19 cellular contexts compared by ENCODE assay signal in genomic region chr17:55564077-55564476, GRCh38. TPM values are rescaled to one million over a fixed set of nuclear protein-coding genes. Genes with fewer than 3 reads are reported as not detected.
"Had no signal": no experiment of that assay in that cellular context is flagged by ENCODE, and none has a peak within 500 bp of the region (broad histone marks: within the 10 kb centered on the region; RNA-seq: fewer than 3 reads in every experiment).

No MANE protein-coding gene starts in this region.

- H3K36me3 Mint-ChIP-seq: activated naive CD4-positive, alpha-beta T cell treated with anti-CD3 and anti-CD28 coated beads, Interleukin-2, amount 10 ng/mL, durations not matched to agents 7 days and 5 days; T-cell had no signal

- H3K36me3 ChIP-seq: colonic mucosa, stomach, thyroid gland had no signal

- H3K9me3 Mint-ChIP-seq: activated naive CD4-positive, alpha-beta T cell treated with anti-CD3 and anti-CD28 coated beads, Interleukin-2, amount 10 ng/mL, durations not matched to agents 7 days and 5 days; activated T-helper 2 cell treated with anti-CD3 and anti-CD28 coated beads, Interferon-gamma antibody, Interleukin-2, Interleukin-4, amounts not matched to agents 10 μg/mL and 5 μg/mL and 100 μg/mL, durations not matched to agents 14 hours and 24 hours and 36 hours; T-cell had no signal

- H3K9me3 ChIP-seq: colonic mucosa, stomach, thyroid gland had no signal

- H3K4me3 ChIP-seq: colonic mucosa, stomach, thyroid gland had no signal

- DNase-seq: activated CD4-positive, CD25-positive, alpha-beta regulatory T cell treated with anti-CD3 and anti-CD28 coated beads, Interleukin-2, amount 50 U/mL, for 72 hours; activated naive CD4-positive, alpha-beta T cell treated with anti-CD3 and anti-CD28 coated beads, Interleukin-2, amount 10 ng/mL, durations not matched to agents 7 days and 5 days; central memory CD4-positive, alpha-beta T cell; colonic mucosa; foreskin keratinocyte; mesenchymal stem cell; stimulated activated CD4-positive, alpha-beta T cell treated with anti-CD3 and anti-CD28 coated beads, Interleukin-12 subunit alpha, Interleukin-12 subunit beta, amount 100 ng/mL, for 4 hours; stimulated activated CD4-positive, alpha-beta T cell treated with anti-CD3 and anti-CD28 coated beads, Interleukin-2, amount 100 ng/mL, for 24 hours; stomach; T-cell; T1000; thyroid gland had no signal

- H3K27ac ChIP-seq: colonic mucosa, foreskin keratinocyte, stomach, thyroid gland had no signal

- H3K27me3 ChIP-seq: colonic mucosa, foreskin keratinocyte, stomach, thyroid gland had no signal

- H3K27ac Mint-ChIP-seq: activated naive CD4-positive, alpha-beta T cell treated with anti-CD3 and anti-CD28 coated beads, Interleukin-2, amount 10 ng/mL, durations not matched to agents 7 days and 5 days; activated T-helper 2 cell treated with anti-CD3 and anti-CD28 coated beads, Interferon-gamma antibody, Interleukin-2, Interleukin-4, amounts not matched to agents 10 μg/mL and 5 μg/mL and 100 μg/mL, durations not matched to agents 14 hours and 24 hours and 36 hours; T-cell had no signal

- H3K4me3 Mint-ChIP-seq: activated naive CD4-positive, alpha-beta T cell treated with anti-CD3 and anti-CD28 coated beads, Interleukin-2, amount 10 ng/mL, durations not matched to agents 7 days and 5 days; T-cell had no signal

- H3K4me1 Mint-ChIP-seq: T-cell had no signal

- H3K4me1 ChIP-seq: colonic mucosa, foreskin keratinocyte had no signal

RNA-seq across cellular contexts. Expression of gene SMIM36, which starts 52.8 kb away (rescaled TPM):
- total RNA-seq: activated T-helper 2 cell treated with anti-CD3 and anti-CD28 coated beads, Interferon-gamma antibody, Interleukin-2, Interleukin-4, amounts not matched to agents 10 μg/mL and 5 μg/mL and 100 μg/mL, durations not matched to agents 14 hours and 24 hours and 36 hours; colonic mucosa; esophagus mucosa; foreskin keratinocyte; kidney epithelial cell; liver; osteocyte; stomach; T-cell; thyroid gland had no signal
- polyA plus RNA-seq: adipose tissue, foreskin keratinocyte, liver, neural cell, stomach had no signal
